In the genomic region with DNA sequence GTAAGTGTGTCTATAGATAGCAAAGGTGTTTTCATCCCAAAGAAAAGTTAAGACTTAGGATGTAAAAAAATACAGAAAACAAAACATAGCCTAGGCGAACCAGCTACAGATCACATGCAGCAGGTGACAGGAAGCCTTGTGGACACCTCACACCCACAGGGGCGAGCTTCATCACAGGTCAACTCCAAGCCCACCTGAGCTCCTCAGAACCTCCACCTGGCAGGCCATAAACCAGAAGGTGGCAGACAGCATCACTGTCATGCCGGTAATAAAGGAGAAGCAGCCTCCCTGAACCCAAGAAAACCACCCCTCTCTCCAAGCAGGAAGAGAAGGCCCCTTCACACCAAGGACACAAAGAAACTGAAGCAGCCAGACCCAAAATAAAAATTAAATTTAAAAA, we compare ENCODE assay signal across 8 cellular contexts. TPM values are rescaled to one million over a fixed set of nuclear protein-coding genes. Genes with fewer than 3 reads are reported as not detected.
DNase-seq lines count a peak whose midpoint lies in the region; ATAC-seq, FAIRE-seq and TF ChIP-seq lines count a peak whose summit lies in the region.

No MANE protein-coding gene starts in this region.

- H3K4me1 ChIP-seq in duodenal mucosa (ENCODE audit: control insufficient read depth in 1 of 2, insufficient read depth in 2 of 2, low read length in 2 of 2): peaks cover 28 to 32% of the 10 kb centered on the region in 2 donors

- peak overlapping the region; percentile 69 to 74 for H3K9ac ChIP-seq in duodenal mucosa (ENCODE audit: low read depth in 1 of 2, low read length in 2 of 2)
- H3K9ac ChIP-seq in neural cell (ENCODE audit: low read length): peak overlapping the region; percentile 80

- H2AFZ ChIP-seq in neural cell (ENCODE audit: low read depth, low read length): peak overlapping the region; percentile 78

- H3K4me3 ChIP-seq in duodenal mucosa (ENCODE audit: low read depth in 1 of 2, low read length in 2 of 2) (peak overlapping the region; percentile 72 to 92), neural cell (ENCODE audit: low read length) (peak overlapping the region; percentile 89)

- FAIRE-seq in HTR-8/SVneo (lab: Jason Lieb, UNC): no peak

- TF ChIP-seq RAD21 in neural cell (conservative IDR thresholded peaks at IDR 0.05): peak; percentile 16

- peak; percentile 32 for TF ChIP-seq CTCF in neural cell (IDR thresholded peaks at IDR 0.05; ENCODE audit: poor library complexity, severe bottlenecking)

- H3K36me3 ChIP-seq in duodenal mucosa (ENCODE audit: control insufficient read depth in 1 of 2, insufficient read depth in 2 of 2, low read length in 2 of 2) (no peaks in the 10 kb centered on the region), neural cell (ENCODE audit: insufficient read depth, low read length) (no peaks in the 10 kb centered on the region)

- no peak for TF ChIP-seq EP300 in neural cell (conservative IDR thresholded peaks at IDR 0.05; ENCODE audit: poor library complexity, severe bottlenecking)

- peaks cover 30% of the 10 kb centered on the region for H3K79me2 ChIP-seq in neural cell (replicated peaks; ENCODE audit: insufficient read depth, low read length)

- H3K27me3 ChIP-seq in duodenal mucosa (ENCODE audit: control insufficient read depth in 1 of 2, insufficient read depth in 2 of 2, low read length in 2 of 2) (no peaks in the 10 kb centered on the region), neural cell (ENCODE audit: insufficient read depth, low read depth, low read length) (no peaks in the 10 kb centered on the region)

- no peak for ATAC-seq in HG03196 (IDR thresholded peaks at IDR 0.05; ENCODE audit: unreplicated experiment)

- peak overlapping the region; percentile 37 for H3K27ac ChIP-seq in duodenal mucosa (ENCODE audit: low read depth, low read length)
- H3K27ac ChIP-seq in neural cell (ENCODE audit: low read length): no peak overlapping the region

- no peaks in the 10 kb centered on the region for H3F3A ChIP-seq in neural cell (ENCODE audit: insufficient read depth, low read length, poor library complexity, severe bottlenecking)

- no peaks in the 10 kb centered on the region for H4K20me1 ChIP-seq in neural cell (ENCODE audit: insufficient read depth)

- peak overlapping the region; percentile 86 for H3K4me2 ChIP-seq in neural cell (ENCODE audit: low read length)

- H3K9me2 ChIP-seq in neural cell (ENCODE audit: insufficient read depth, low read length): no peaks in the 10 kb centered on the region

- DNase-seq in activated CD4-positive, alpha-beta T cell treated with anti-CD3 and anti-CD28 coated beads for 48 hours: peak; percentile 18
- no peak for DNase-seq in activated CD4-positive, alpha-beta T cell treated with anti-CD3 and anti-CD28 coated beads, Interleukin-2, amount 50 U/mL, for 1 hour
- DNase-seq in RPMI8226 (peak; percentile 18), HTR-8/SVneo (ENCODE audit: insufficient read length, low spot score) (no peak), NCI-H446 (lab: John Stamatoyannopoulos, UW) (no peak)

- H3K9me3 ChIP-seq in duodenal mucosa (ENCODE audit: control insufficient read depth in 1 of 2, low read length in 2 of 2) (no peaks in the 10 kb centered on the region), neural cell (ENCODE audit: low read length) (no peaks in the 10 kb centered on the region)

TF ChIP-seq in neural cell, 6 proteins besides CTCF, POLR2A, EP300 and RAD21:
- TF ChIP-seq POLR2AphosphoS5 (IDR thresholded peaks at IDR 0.05) (no peak), EZH2 (IDR thresholded peaks at IDR 0.05; ENCODE audit: borderline replicate concordance, insufficient read depth, low read length, poor library complexity, severe bottlenecking) (no peak), TAF1 (IDR thresholded peaks at IDR 0.05; ENCODE audit: low read depth) (no peak), SMC3 (conservative IDR thresholded peaks at IDR 0.05; ENCODE audit: poor library complexity) (no peak), MXI1 (conservative IDR thresholded peaks at IDR 0.05; ENCODE audit: poor library complexity, severe bottlenecking) (no peak)
- TF ChIP-seq, protein P1, sequence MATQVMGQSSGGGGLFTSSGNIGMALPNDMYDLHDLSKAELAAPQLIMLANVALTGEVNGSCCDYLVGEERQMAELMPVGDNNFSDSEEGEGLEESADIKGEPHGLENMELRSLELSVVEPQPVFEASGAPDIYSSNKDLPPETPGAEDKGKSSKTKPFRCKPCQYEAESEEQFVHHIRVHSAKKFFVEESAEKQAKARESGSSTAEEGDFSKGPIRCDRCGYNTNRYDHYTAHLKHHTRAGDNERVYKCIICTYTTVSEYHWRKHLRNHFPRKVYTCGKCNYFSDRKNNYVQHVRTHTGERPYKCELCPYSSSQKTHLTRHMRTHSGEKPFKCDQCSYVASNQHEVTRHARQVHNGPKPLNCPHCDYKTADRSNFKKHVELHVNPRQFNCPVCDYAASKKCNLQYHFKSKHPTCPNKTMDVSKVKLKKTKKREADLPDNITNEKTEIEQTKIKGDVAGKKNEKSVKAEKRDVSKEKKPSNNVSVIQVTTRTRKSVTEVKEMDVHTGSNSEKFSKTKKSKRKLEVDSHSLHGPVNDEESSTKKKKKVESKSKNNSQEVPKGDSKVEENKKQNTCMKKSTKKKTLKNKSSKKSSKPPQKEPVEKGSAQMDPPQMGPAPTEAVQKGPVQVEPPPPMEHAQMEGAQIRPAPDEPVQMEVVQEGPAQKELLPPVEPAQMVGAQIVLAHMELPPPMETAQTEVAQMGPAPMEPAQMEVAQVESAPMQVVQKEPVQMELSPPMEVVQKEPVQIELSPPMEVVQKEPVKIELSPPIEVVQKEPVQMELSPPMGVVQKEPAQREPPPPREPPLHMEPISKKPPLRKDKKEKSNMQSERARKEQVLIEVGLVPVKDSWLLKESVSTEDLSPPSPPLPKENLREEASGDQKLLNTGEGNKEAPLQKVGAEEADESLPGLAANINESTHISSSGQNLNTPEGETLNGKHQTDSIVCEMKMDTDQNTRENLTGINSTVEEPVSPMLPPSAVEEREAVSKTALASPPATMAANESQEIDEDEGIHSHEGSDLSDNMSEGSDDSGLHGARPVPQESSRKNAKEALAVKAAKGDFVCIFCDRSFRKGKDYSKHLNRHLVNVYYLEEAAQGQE (IDR thresholded peaks at IDR 0.05; ENCODE audit: borderline replicate concordance): no peak

RNA-seq across cellular contexts. Expression of gene RALGAPA2, which starts 1.0 kb away (rescaled TPM):
- polyA plus RNA-seq in neural cell: 21.8 and 33.0 TPM in 2 replicates
- 59.9 and 77.4 TPM in 2 replicates for polyA minus RNA-seq in neural cell

Comparison
In these comparisons a context has a peak if more than half of its experiments do, and no peak if none do; other contexts are left out.
1. DNase-seq: peak in activated CD4-positive, alpha-beta T cell treated with anti-CD3 and anti-CD28 coated beads for 48 hours (single experiment) and RPMI8226 (single experiment); none in activated CD4-positive, alpha-beta T cell treated with anti-CD3 and anti-CD28 coated beads, Interleukin-2, amount 50 U/mL, for 1 hour (single experiment), HTR-8/SVneo (single experiment) and NCI-H446 (0 of 2).